9 cellular contexts compared by ENCODE assay signal in the genomic region with DNA sequence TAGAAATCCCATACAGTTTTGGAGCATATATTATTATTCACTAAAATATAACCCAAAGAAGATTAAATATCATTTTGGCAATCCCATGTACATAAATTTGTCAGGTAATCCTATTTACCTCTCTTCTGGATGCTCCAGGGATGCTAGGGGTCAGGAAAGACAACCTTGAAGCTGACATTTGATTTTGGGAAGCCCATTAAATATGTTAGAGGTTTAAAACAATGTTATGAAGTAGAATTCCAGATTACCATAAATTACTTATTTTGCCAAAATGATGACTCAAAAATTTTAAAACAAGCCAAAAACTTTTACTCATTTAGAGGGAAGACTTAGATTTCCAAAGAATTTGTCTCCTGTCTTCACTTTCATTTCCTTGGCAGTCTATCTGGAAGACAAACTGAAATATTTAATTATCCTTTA. TPM values are rescaled to one million over a fixed set of nuclear protein-coding genes. Genes with fewer than 3 reads are reported as not detected.
"Had no signal": no experiment of that assay in that cellular context is flagged by ENCODE, and none has a peak within 500 bp of the region (broad histone marks: within the 10 kb centered on the region; RNA-seq: fewer than 3 reads in every experiment).

No MANE protein-coding gene starts in this region.

- H3K36me3 ChIP-seq: HAP-1 had no signal

- ATAC-seq: HCT116, HepG2 had no signal

- H3K4me3 ChIP-seq: HAP-1 had no signal

- DNase-seq: GOT3, H7, KG1 had no signal

- FAIRE-seq: HepG2 had no signal

- H3K4me1 ChIP-seq: HAP-1 had no signal

- H3K9me3 ChIP-seq: HAP-1 had no signal

RNA-seq across cellular contexts. Expression of gene IL22RA2, which starts 9.2 kb away (rescaled TPM):
- total RNA-seq: H4, H7, HepG2, HT1080 had no signal
- polyA plus RNA-seq: HepG2, IgD-negative memory B cell had no signal
